Comparison of ENCODE assay signal across 6 cellular contexts in the genomic region with DNA sequence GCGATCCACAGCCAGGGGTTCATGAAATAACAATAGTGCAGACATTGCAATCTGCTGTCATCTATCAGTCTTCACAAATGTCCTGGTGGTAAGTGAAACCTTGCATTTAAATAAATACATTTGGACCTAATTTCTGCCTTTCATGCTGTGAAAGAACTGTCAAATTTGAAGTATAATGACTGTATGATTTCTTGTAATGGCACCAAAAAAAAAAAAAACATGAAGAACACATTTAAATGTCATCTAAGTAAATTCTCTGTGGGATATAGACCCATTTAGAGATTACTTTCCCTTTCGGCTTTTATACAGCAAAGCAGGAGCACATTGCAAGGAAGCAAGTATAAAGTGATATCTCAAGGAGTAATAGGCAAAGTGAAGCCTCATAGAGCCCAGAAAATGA.
"Had no signal": no experiment of that assay in that cellular context is flagged by ENCODE, and none has a peak within 500 bp of the region (broad histone marks: within the 10 kb centered on the region; RNA-seq: fewer than 3 reads in every experiment).

No MANE protein-coding gene starts in this region.

- H3K9me3 Mint-ChIP-seq: IgD-negative memory B cell had no signal

- H3K36me3 Mint-ChIP-seq: IgD-negative memory B cell had no signal

- H3K4me3 ChIP-seq: K562 had no signal

- H3K4me3 Mint-ChIP-seq: IgD-negative memory B cell had no signal

- DNase-seq: IMR-90, KBM-7, KG1 had no signal

- H3K27ac ChIP-seq: HL-60 had no signal

- H3K27ac Mint-ChIP-seq: IgD-negative memory B cell had no signal

- H3K4me1 Mint-ChIP-seq: IgD-negative memory B cell had no signal
